In the genomic region with DNA sequence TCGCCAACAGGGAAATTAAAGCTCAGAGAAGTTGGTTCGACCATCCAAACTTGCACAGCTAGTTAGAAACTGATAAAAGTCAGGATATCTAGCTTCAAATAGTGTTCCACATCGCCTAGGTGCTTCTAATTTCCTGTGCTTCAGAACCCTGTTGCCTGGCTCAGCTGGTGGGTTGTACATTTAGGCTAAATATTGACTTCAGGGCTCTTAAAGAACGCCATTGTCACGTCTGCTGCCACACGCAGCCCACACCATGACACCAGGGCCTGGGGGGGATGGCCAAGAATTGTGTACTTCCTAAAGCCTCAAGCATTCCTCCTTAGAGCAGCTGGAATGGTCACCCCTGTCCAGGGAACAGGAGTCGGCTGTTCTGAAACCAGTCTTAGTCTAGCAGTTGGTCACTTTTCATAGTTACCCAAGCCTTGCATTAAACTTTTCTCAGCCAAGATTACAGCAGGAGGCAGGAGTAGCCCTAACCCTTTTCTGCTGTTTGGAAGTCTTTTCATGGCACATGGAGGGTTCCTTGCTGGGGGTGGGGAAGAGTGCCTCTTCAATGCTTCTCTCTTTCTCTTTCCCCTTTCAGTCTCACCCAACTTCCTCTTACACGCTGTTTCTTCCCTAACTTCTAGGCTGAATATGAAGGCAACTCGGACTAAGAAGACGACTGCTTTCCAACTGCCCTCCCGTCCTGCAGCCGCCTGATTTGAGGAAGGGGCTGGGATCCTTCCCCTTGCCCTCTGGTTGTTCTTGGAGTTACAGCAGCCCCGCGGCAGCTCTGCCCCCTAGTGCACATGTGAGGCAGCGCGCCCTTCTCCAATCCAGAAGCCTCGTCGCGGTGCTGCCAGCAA, we compare ENCODE assay signal across 8 cellular contexts. TPM values are rescaled to one million over a fixed set of nuclear protein-coding genes. Genes with fewer than 3 reads are reported as not detected.
DNase-seq lines count a peak whose midpoint lies in the region; ATAC-seq, FAIRE-seq and TF ChIP-seq lines count a peak whose summit lies in the region.

No MANE protein-coding gene starts in this region.

- H3K27me3 ChIP-seq in HepG2 (ENCODE audit: control insufficient read depth in 1 of 2, insufficient read depth in 2 of 2, low read length in 2 of 2), result peaks cover 1 to 6% of the 10 kb centered on the region in 2 experiments; a peak in 2 of 5 replicates

- H2AFZ ChIP-seq in HepG2 (ENCODE audit: low read length), result no peak overlapping the region

- 6% methylated on average over 16 of the region's 19 CpGs for WGBS in HepG2 (ENCODE audit: low lambda C conversion rate)

- intact Hi-C loops in HepG2 (cut with micrococcal nuclease; ENCODE audit: unreplicated experiment), result loop anchor here (1.0 to 2.0 kb wide), 3 partner anchors 37 to 163 kb away; no protein-coding TSS in a partner anchor

- H3K79me2 ChIP-seq in HepG2 (ENCODE audit: insufficient read depth, low read length), result no peaks in the 10 kb centered on the region

- peak; percentile 96 for TF ChIP-seq CTCF in HepG2 (CRISPR knock-in tag; IDR thresholded peaks at IDR 0.05)

- H3K27ac ChIP-seq in HepG2 (ENCODE audit: extremely low read length, insufficient read depth, low read length), result no peak overlapping the region

- no peaks in the 10 kb centered on the region for H3K9me3 ChIP-seq in HepG2 (ENCODE audit: low read length)

- POLR2A ChIA-PET in HepG2 (lab: Yijun Ruan, JAX), result interaction anchor here (1.1 to 4.0 kb wide), 3 partner anchors 12 to 168 kb away, joined by 4 to 14 read pairs (median 6); partner anchors contain the start of gene NEK9

- CTCF ChIA-PET in HepG2 (lab: Yijun Ruan, JAX; ENCODE audit: low intra/inter-chr PET ratio, low total read pairs), result interaction anchor here (1.4 to 3.4 kb wide), 3 partner anchors 8 to 163 kb away, joined by 3 to 24 read pairs (median 4); no protein-coding TSS in a partner anchor

- peak overlapping the region; percentile 72 to 83 (median 73) for H3K4me3 ChIP-seq in HepG2 (replicated peaks in 1 of 3; ENCODE audit: insufficient read depth in 1 of 3, low read depth in 2 of 3, low read length in 3 of 3)

- FAIRE-seq in GM19239 (lab: Jason Lieb, UNC) (peak; percentile 92), HepG2 (lab: Jason Lieb, UNC) (peak; percentile 40)

- TF ChIP-seq POLR2A in HepG2 (IDR thresholded peaks at IDR 0.05; ENCODE audit: insufficient read depth in 1 of 2, low read depth in 2 of 2, low read length in 2 of 2), result no peak

- ATAC-seq in HepG2, result peak; percentile 48
- ATAC-seq in GM19467 (IDR thresholded peaks at IDR 0.05; ENCODE audit: unreplicated experiment), result no peak

- in situ Hi-C loops in HepG2 (cut with HindIII; ENCODE audit: extremely low pct_ligation_motif_present, low pct_unique_long_range_greater_than_20kb), result loop anchor here (5.0 kb wide), 1 partner anchor 163 kb away; no protein-coding TSS in a partner anchor

- H3K9ac ChIP-seq in HepG2 (ENCODE audit: insufficient read depth, low read depth, low read length), result peak overlapping the region; percentile 97

- peak; percentile 92 for TF ChIP-seq RAD21 in HepG2 (CRISPR knock-in tag; IDR thresholded peaks at IDR 0.05)

- TF ChIP-seq EP300 in HepG2 (IDR thresholded peaks at IDR 0.05; ENCODE audit: low read depth in 2 of 2, low read length in 2 of 2) (no peak), HepG2 (CRISPR knock-in tag; IDR thresholded peaks at IDR 0.05; ENCODE audit: borderline replicate concordance) (no peak)

- H3K4me2 ChIP-seq in HepG2 (ENCODE audit: low read depth, low read length), result peak overlapping the region; percentile 99

- peaks cover 63% of the 10 kb centered on the region for H3K4me1 ChIP-seq in HepG2 (ENCODE audit: insufficient read depth, low read length)

- H4K20me1 ChIP-seq in HepG2 (ENCODE audit: insufficient read depth, low read length), result no peaks in the 10 kb centered on the region

- H3K36me3 ChIP-seq in HepG2 (replicated peaks in 1 of 2; ENCODE audit: control insufficient read depth in 1 of 2, insufficient read depth in 2 of 2, low read length in 2 of 2), result no peaks in the 10 kb centered on the region

- DNase-seq in AG08396 (ENCODE audit: low spot score) (peak; percentile 74), GM19239 (ENCODE audit: insufficient read length, low spot score) (peak; percentile 48), NCI-H510A treated with DMSO at 0.1 percent for 48 hours (lab: John Stamatoyannopoulos, UW) (peak; percentile 74), dedifferentiated amniotic fluid mesenchymal stem cell (ENCODE audit: extremely low spot score) (peak; percentile 78), HepG2 (ENCODE audit: low spot score) (no peak)
- peak; percentile 76 for DNase-seq in activated CD4-positive, alpha-beta T cell treated with anti-CD3 and anti-CD28 coated beads, Interleukin-2, amount 50 U/mL, for 1 hour
- peak; percentile 82 to 84 for DNase-seq in stimulated activated CD4-positive, alpha-beta T cell treated with anti-CD3 and anti-CD28 coated beads, Interleukin-2, amount 100 ng/mL, for 24 hours

- no TSS peak for BruUV-seq in HepG2 (replicated peaks; lab: Mats Ljungman, UMichigan)

TF ChIP-seq in HepG2, 621 proteins besides CTCF, POLR2A, EP300 and RAD21 (continues in another document):
- TF ChIP-seq FOXA1 (IDR thresholded peaks at IDR 0.05), result no peak
- TF ChIP-seq FOXA1 (CRISPR knock-in tag; IDR thresholded peaks at IDR 0.05), result 0 out of 2 replicates have a peak, but pooled peaks have one; percentile 2
- TF ChIP-seq ZNF136 (CRISPR knock-in tag; IDR thresholded peaks at IDR 0.05; ENCODE audit: low read depth), result no peak
- no peak for TF ChIP-seq KDM5B (CRISPR knock-in tag; IDR thresholded peaks at IDR 0.05; ENCODE audit: borderline replicate concordance)
- TF ChIP-seq UBTF (CRISPR knock-in tag; IDR thresholded peaks at IDR 0.05), result peak; percentile 25
- TF ChIP-seq ZBTB7A (CRISPR knock-in tag; IDR thresholded peaks at IDR 0.05), result peak; percentile 94; the same call in 1 of the 2 replicates
- no peak for TF ChIP-seq ETV6 (CRISPR knock-in tag; conservative IDR thresholded peaks at IDR 0.05)
- no peak for TF ChIP-seq HNRNPLL (IDR thresholded peaks at IDR 0.05; ENCODE audit: low read depth, low read length, poor library complexity, severe bottlenecking)
- TF ChIP-seq IRX3 (CRISPR knock-in tag; IDR thresholded peaks at IDR 0.05; ENCODE audit: borderline replicate concordance, low read depth), result no peak
- no peak for TF ChIP-seq NRL (CRISPR knock-in tag; IDR thresholded peaks at IDR 0.05; ENCODE audit: borderline replicate concordance)
- TF ChIP-seq SPEN (CRISPR knock-in tag; IDR thresholded peaks at IDR 0.05; ENCODE audit: low read depth), result 0 out of 2 replicates have a peak, but pooled peaks have one; percentile 31
- no peak for TF ChIP-seq ZFP62 (CRISPR knock-in tag; IDR thresholded peaks at IDR 0.05)
- TF ChIP-seq ZNF576 (CRISPR knock-in tag; IDR thresholded peaks at IDR 0.05), result no peak
- TF ChIP-seq CREB1 (IDR thresholded peaks at IDR 0.05), result no peak
- no peak for TF ChIP-seq CREB1 (CRISPR knock-in tag; IDR thresholded peaks at IDR 0.05)
- TF ChIP-seq ARNT2 (CRISPR knock-in tag; IDR thresholded peaks at IDR 0.05; ENCODE audit: low read depth), result peak; percentile 44; the same call in 1 of the 2 replicates

RNA-seq across cellular contexts. Expression of gene FOS, which starts 17.1 kb away (rescaled TPM):
- 4.3 and 24.2 TPM in 2 replicates for total RNA-seq in HepG2 (2016; rRNA removed; fragmentation: Illumina TruSeq; extraction: Trizol)
- total RNA-seq in HepG2 (2016; cell fraction: cytosol; rRNA removed; fragmentation: Illumina TruSeq; extraction: Trizol; ENCODE audit: low read depth), result 2.5 and 3.0 TPM in 2 replicates
- 3.4 and 28.3 TPM in 2 replicates for total RNA-seq in HepG2 (2016; cell fraction: insoluble cytoplasmic fraction; rRNA removed; fragmentation: Illumina TruSeq; extraction: Trizol)
- 2.8 and 4.2 TPM in 2 replicates for total RNA-seq in HepG2 (2016; cell fraction: membrane; rRNA removed; fragmentation: Illumina TruSeq; extraction: Trizol)
- total RNA-seq in HepG2 (2016; cell fraction: nucleus; rRNA removed; fragmentation: Illumina TruSeq; extraction: Trizol), result 64.4 and 68.6 TPM in 2 replicates
- polyA plus RNA-seq in HepG2 (2011; rRNA removed), result 15.9 and 26.2 TPM in 2 replicates
- polyA plus RNA-seq in HepG2 (2011; cell fraction: cytosol; rRNA removed), result 8.8 and 9.0 TPM in 2 replicates
- 83.8 and 92.0 TPM in 2 replicates for polyA plus RNA-seq in HepG2 (2011; cell fraction: nucleus; rRNA removed)
- 4.3 and 4.8 TPM in 2 replicates for polyA plus RNA-seq in HepG2 (2012)
- polyA plus RNA-seq in HepG2 (2016; cell fraction: cytosol; fragmentation: Illumina TruSeq; extraction: Trizol; ENCODE audit: low read depth), result 1.2 and 1.8 TPM in 2 replicates
- 5.5 and 10.0 TPM in 2 replicates for polyA plus RNA-seq in HepG2 (2016; cell fraction: insoluble cytoplasmic fraction; fragmentation: Illumina TruSeq; extraction: Trizol; ENCODE audit: low read depth)
- polyA plus RNA-seq in HepG2 (2016; cell fraction: membrane; fragmentation: Illumina TruSeq; extraction: Trizol; ENCODE audit: low read depth), result 2.1 and 3.4 TPM in 2 replicates
- polyA plus RNA-seq in HepG2 (2016; cell fraction: nucleus; fragmentation: Illumina TruSeq; extraction: Trizol; ENCODE audit: insufficient read depth, low read depth), result 101 and 123 TPM in 2 replicates
- 58.4 and 70.4 TPM in 2 replicates for polyA minus RNA-seq in HepG2 (2011; rRNA and poly(A)+ RNA removed; ENCODE audit: low replicate concordance)
- polyA minus RNA-seq in HepG2 (2011; cell fraction: cytosol; rRNA and poly(A)+ RNA removed), result 11.7 and 16.7 TPM in 2 replicates
- 128 and 149 TPM in 2 replicates for polyA minus RNA-seq in HepG2 (2011; cell fraction: nucleus; rRNA and poly(A)+ RNA removed)
